Comparison of ENCODE assay signal across 30 cellular contexts in the genomic region with DNA sequence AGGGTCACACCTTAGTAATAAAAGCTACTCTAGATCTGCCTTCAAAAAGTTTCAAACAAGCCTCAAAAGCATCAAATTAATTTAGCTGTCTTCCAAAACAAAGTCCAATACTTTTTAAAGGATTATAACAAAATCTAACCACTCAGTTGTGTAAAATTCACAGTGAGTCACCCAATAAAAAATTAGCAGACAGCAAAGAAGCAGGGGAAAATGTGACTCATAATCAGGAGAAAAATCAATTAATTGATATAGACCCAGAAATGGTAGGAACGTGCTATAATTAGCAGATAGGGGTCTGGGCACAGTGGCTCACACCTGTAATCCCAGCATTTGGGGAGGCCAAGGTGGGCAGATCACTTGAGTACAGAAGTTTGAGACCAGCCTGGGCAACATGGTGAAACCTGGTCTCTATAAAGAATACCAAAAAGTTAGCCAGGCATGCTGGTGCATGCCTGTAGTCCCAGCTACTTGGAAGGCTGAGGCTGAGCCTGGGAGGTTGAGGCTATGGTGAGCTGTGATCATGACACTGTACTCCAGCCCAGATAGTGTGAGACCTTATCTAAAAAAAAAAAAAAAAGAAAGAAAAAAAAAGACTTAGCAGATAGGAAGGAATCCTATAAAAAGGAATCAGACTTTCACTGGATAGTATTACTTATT. TPM values are rescaled to one million over a fixed set of nuclear protein-coding genes. Genes with fewer than 3 reads are reported as not detected.
"Had no signal": no experiment of that assay in that cellular context is flagged by ENCODE, and none has a peak within 500 bp of the region (broad histone marks: within the 10 kb centered on the region; RNA-seq: fewer than 3 reads in every experiment).

No MANE protein-coding gene starts in this region.

- H3K4me1 ChIP-seq: sigmoid colon, vagina had no signal

- H3K27me3 ChIP-seq: hepatocyte, sigmoid colon, vagina had no signal

- DNase-seq: activated CD4-positive, alpha-beta T cell treated with anti-CD3 and anti-CD28 coated beads for 1 hour; activated CD4-positive, alpha-beta T cell treated with anti-CD3 and anti-CD28 coated beads, Interleukin-2, amount 50 U/mL, for 1 hour; activated CD8-positive, alpha-beta memory T cell treated with anti-CD3 and anti-CD28 coated beads, Interleukin-2, amount 50 U/mL, for 48 hours; activated naive CD4-positive, alpha-beta T cell treated with Interleukin-2 at 50 U/mL for 16 hours; activated naive CD8-positive, alpha-beta T cell treated with anti-CD3 and anti-CD28 coated beads, Interleukin-2, amount 10 ng/mL, durations not matched to agents 7 days and 5 days; activated T-cell treated with anti-CD3 and anti-CD28 coated beads, Interleukin-2, amount 50 U/mL, for 4 hours; amniotic stem cell; cerebellar nuclear complex; glutamatergic neuron; left cardiac atrium; naive B cell; nucleus accumbens; posterior cingulate gyrus; retina; sigmoid colon; stimulated activated CD4-positive, alpha-beta T cell treated with anti-CD3 and anti-CD28 coated beads, Interleukin-2, amount 100 ng/mL, for 48 hours; stimulated activated CD8-positive, alpha-beta memory T cell treated with anti-CD3 and anti-CD28 coated beads, Interleukin-4, amount 100 ng/mL, for 48 hours; stimulated activated naive B cell treated with anti-CD40 and anti-IgM and Interleukin-4, amounts not matched to agents 10 μg/mL and 1 μg/mL and 100 μg/mL, for 72 hours; T-helper 9 cell had no signal

- H3K36me3 Mint-ChIP-seq: activated naive CD8-positive, alpha-beta T cell treated with anti-CD3 and anti-CD28 coated beads, Interleukin-2, amount 10 ng/mL, durations not matched to agents 7 days and 5 days had no signal

- H3K4me3 ChIP-seq: coronary artery, hepatocyte, sigmoid colon, vagina had no signal

- ATAC-seq: activated T-cell treated with anti-CD3 and anti-CD28 coated beads, Interleukin-2, amount 50 U/mL, for 4 hours; left cardiac atrium; stimulated activated naive B cell treated with anti-CD40 and anti-IgM and Interleukin-4, amounts not matched to agents 10 μg/mL and 1 μg/mL and 100 μg/mL, for 72 hours had no signal

- H3K27ac Mint-ChIP-seq: activated naive CD8-positive, alpha-beta T cell treated with anti-CD3 and anti-CD28 coated beads, Interleukin-2, amount 10 ng/mL, durations not matched to agents 7 days and 5 days; memory B cell; stimulated activated naive B cell treated with anti-CD40 and anti-IgM and Interleukin-4, amounts not matched to agents 10 μg/mL and 1 μg/mL and 100 μg/mL, for 72 hours; type B pancreatic cell had no signal

- H3K4me3 Mint-ChIP-seq: activated naive CD8-positive, alpha-beta T cell treated with anti-CD3 and anti-CD28 coated beads, Interleukin-2, amount 10 ng/mL, durations not matched to agents 7 days and 5 days; activated T-cell treated with anti-CD3 and anti-CD28 coated beads, Interleukin-2, amount 50 U/mL, for 4 hours; memory B cell; naive B cell; stimulated activated naive B cell treated with anti-CD40 and anti-IgM and Interleukin-4, amounts not matched to agents 10 μg/mL and 1 μg/mL and 100 μg/mL, for 72 hours; type B pancreatic cell had no signal

- H3K27ac ChIP-seq: coronary artery, hepatocyte, sigmoid colon, vagina had no signal

- H3K9me3 ChIP-seq: vagina had no signal

- H3K4me1 Mint-ChIP-seq: activated naive CD8-positive, alpha-beta T cell treated with anti-CD3 and anti-CD28 coated beads, Interleukin-2, amount 10 ng/mL, durations not matched to agents 7 days and 5 days; naive B cell; stimulated activated naive B cell treated with anti-CD40 and anti-IgM and Interleukin-4, amounts not matched to agents 10 μg/mL and 1 μg/mL and 100 μg/mL, for 72 hours had no signal

- H3K4me2 ChIP-seq: hepatocyte had no signal

- H3K79me2 ChIP-seq: hepatocyte had no signal

- H2AFZ ChIP-seq: hepatocyte had no signal

- H3K36me3 ChIP-seq: sigmoid colon, vagina had no signal

RNA-seq across cellular contexts. Expression of a gene that starts 8.1 kb away (rescaled TPM):
- total RNA-seq: activated naive CD8-positive, alpha-beta T cell treated with anti-CD3 and anti-CD28 coated beads, Interleukin-2, amount 10 ng/mL, durations not matched to agents 7 days and 5 days; activated T-cell treated with anti-CD3 and anti-CD28 coated beads, Interleukin-2, amount 50 U/mL, for 4 hours; epithelial cell of proximal tubule; hepatocyte; left cardiac atrium; liver; mononuclear cell; sigmoid colon; T-helper 1 cell treated with Interleukin-12 subunit alpha and Interleukin-12 subunit beta and Interleukin-4 antibody, amounts not matched to agents 30 ng/mL and 1 ng/mL, for 36 hours; temporal lobe; vagina had no signal
- polyA plus RNA-seq: hepatocyte, liver, neural cell, sigmoid colon had no signal

RNA-seq across cellular contexts. Expression of a gene that starts 33.6 kb away (rescaled TPM):
- total RNA-seq: activated naive CD8-positive, alpha-beta T cell treated with anti-CD3 and anti-CD28 coated beads, Interleukin-2, amount 10 ng/mL, durations not matched to agents 7 days and 5 days; mononuclear cell; T-helper 1 cell treated with Interleukin-12 subunit alpha and Interleukin-12 subunit beta and Interleukin-4 antibody, amounts not matched to agents 30 ng/mL and 1 ng/mL, for 36 hours had no signal
